ENCODE assay signal across 1 cellular context in the genomic region with DNA sequence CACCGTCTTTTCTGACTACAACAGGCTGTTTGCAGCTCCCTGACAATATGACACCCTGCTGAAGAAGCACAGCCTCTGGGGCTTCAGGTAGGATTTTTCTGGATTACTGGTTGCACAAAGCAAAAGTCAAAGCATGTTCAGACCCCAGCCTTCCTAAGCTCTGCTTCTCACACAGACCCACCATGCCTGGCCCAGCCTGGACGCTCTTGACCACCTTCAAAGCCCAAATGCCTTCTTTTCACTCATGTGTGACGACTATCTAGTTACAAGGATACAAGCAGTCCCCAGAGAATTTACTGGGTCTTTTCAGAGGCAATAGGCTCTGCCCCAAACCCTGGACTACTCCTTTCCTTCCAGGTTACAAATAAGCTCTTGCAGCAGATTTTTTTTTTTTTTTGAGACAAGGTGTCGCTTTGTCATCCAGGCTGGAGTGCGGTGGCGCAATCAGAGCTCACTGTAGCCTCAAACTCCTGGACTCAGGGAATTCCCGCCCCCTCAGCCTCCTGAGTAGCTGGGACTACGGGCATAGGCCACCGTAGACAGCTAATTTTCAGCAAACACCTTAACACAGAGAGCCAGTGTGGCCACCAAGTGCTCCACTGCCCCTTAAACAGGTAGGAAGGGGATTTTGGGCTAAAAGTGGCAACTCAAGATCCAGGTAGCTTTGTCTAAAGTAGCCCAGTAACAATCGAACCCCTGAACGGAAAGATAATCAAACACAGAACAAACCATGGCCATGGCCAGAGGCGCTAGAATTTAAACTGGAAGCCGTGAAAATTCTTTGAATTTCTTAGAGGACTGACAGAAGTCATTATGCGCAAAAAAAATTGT.
TF ChIP-seq lines count a peak whose summit lies in the region.

No MANE protein-coding gene starts in this region.

TF ChIP-seq in GM23338, 12 proteins besides CTCF, POLR2A, EP300 and RAD21 (continued from another document):
- TF ChIP-seq ZNF331 (CRISPR knock-in tag; IDR thresholded peaks at IDR 0.05; ENCODE audit: low read depth) (no peak), EZH2 (IDR thresholded peaks at IDR 0.05; ENCODE audit: low read depth, unreplicated experiment) (no peak), EZH2phosphoT487 (IDR thresholded peaks at IDR 0.05; ENCODE audit: unreplicated experiment) (no peak), ZNF114 (CRISPR knock-in tag; IDR thresholded peaks at IDR 0.05) (no peak), CREB1 (CRISPR knock-in tag; IDR thresholded peaks at IDR 0.05; ENCODE audit: low read depth) (no peak), POLR2AphosphoS5 (IDR thresholded peaks at IDR 0.05; ENCODE audit: low read depth) (no peak), STAT1 (IDR thresholded peaks at IDR 0.05; ENCODE audit: unreplicated experiment) (no peak)
- TF ChIP-seq, protein P1, sequence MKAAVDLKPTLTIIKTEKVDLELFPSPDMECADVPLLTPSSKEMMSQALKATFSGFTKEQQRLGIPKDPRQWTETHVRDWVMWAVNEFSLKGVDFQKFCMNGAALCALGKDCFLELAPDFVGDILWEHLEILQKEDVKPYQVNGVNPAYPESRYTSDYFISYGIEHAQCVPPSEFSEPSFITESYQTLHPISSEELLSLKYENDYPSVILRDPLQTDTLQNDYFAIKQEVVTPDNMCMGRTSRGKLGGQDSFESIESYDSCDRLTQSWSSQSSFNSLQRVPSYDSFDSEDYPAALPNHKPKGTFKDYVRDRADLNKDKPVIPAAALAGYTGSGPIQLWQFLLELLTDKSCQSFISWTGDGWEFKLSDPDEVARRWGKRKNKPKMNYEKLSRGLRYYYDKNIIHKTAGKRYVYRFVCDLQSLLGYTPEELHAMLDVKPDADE (IDR thresholded peaks at IDR 0.05), result no peak
- TF ChIP-seq, protein P2, sequence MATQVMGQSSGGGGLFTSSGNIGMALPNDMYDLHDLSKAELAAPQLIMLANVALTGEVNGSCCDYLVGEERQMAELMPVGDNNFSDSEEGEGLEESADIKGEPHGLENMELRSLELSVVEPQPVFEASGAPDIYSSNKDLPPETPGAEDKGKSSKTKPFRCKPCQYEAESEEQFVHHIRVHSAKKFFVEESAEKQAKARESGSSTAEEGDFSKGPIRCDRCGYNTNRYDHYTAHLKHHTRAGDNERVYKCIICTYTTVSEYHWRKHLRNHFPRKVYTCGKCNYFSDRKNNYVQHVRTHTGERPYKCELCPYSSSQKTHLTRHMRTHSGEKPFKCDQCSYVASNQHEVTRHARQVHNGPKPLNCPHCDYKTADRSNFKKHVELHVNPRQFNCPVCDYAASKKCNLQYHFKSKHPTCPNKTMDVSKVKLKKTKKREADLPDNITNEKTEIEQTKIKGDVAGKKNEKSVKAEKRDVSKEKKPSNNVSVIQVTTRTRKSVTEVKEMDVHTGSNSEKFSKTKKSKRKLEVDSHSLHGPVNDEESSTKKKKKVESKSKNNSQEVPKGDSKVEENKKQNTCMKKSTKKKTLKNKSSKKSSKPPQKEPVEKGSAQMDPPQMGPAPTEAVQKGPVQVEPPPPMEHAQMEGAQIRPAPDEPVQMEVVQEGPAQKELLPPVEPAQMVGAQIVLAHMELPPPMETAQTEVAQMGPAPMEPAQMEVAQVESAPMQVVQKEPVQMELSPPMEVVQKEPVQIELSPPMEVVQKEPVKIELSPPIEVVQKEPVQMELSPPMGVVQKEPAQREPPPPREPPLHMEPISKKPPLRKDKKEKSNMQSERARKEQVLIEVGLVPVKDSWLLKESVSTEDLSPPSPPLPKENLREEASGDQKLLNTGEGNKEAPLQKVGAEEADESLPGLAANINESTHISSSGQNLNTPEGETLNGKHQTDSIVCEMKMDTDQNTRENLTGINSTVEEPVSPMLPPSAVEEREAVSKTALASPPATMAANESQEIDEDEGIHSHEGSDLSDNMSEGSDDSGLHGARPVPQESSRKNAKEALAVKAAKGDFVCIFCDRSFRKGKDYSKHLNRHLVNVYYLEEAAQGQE (IDR thresholded peaks at IDR 0.05; ENCODE audit: unreplicated experiment), result no peak
